12 cellular contexts compared by ENCODE assay signal in the genomic region with DNA sequence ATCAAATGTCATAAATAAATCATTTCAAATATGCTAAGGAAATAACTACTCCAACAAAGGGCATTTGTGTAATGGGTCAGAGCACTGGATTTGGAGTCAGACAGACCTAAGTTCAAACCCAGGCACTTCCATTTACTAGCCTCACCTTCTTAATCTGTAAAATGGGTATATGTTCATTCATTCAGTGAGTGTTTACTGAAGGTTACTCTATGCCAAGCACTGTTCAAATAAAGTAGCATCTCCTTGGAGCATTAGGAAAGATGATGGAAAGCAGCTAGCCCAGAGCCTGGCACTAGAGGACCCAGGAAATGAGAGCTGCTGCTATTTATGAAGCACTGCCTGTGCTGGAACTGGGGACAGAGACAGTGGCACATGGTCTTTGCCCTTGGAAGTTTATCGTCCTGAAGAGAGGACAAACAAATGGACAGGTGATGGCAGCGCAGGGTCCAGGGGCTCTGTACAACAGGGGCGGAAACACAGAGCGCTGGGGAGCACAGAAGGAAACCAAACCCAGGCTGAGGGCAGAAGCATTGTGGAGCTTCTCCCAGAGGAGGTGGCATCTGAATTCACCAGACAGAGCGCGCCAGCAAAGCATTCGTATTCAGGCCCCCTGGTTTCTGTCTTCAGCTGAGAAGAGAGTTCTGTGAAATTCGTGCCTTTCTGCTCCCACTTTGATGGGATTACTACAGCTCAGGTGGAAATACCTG. TPM values are rescaled to one million over a fixed set of nuclear protein-coding genes. Genes with fewer than 3 reads are reported as not detected.
DNase-seq lines count a peak whose midpoint lies in the region; ATAC-seq, FAIRE-seq and TF ChIP-seq lines count a peak whose summit lies in the region.
"Had no signal": no experiment of that assay in that cellular context is flagged by ENCODE, and none has a peak within 500 bp of the region (broad histone marks: within the 10 kb centered on the region; RNA-seq: fewer than 3 reads in every experiment).

No MANE protein-coding gene starts in this region.

- H3K9ac ChIP-seq in K562 (ENCODE audit: insufficient read depth in 1 of 2, low read depth in 2 of 2, low read length in 2 of 2) = no peak overlapping the region
- H3K9ac ChIP-seq in neuronal stem cell (ENCODE audit: low read depth, low read length, poor library complexity) = no peak overlapping the region

- no peak overlapping the region for H3K4ac ChIP-seq in neuronal stem cell (ENCODE audit: low read length)

- H2BK120ac ChIP-seq in neuronal stem cell (ENCODE audit: low read depth, low read length) = no peak overlapping the region

- TF ChIP-seq CTCF in GM23338 (conservative IDR thresholded peaks at IDR 0.05; ENCODE audit: low read depth in 2 of 2) (no peak), K562 (IDR thresholded peaks at IDR 0.05 in 2 of 3, conservative IDR thresholded peaks at IDR 0.05 in 1 of 3; ENCODE audit: insufficient read depth in 2 of 3, low read depth in 1 of 3, low read length in 3 of 3) (no peak)

- POLR2A ChIA-PET in K562 (lab: Yijun Ruan, JAX) = no interaction called here

- no peak overlapping the region for H4K8ac ChIP-seq in neuronal stem cell (ENCODE audit: low read depth, low read length)

- ATAC-seq in GM23338 = peak; percentile 37
- ATAC-seq in K562 = no peak
- ATAC-seq in HG03139 (IDR thresholded peaks at IDR 0.05; ENCODE audit: unreplicated experiment) = no peak

- H3K14ac ChIP-seq in neuronal stem cell (ENCODE audit: low read length) = no peak overlapping the region

- H3K9me3 Mint-ChIP-seq in GM23338 = no peaks in the 10 kb centered on the region
- H3K9me3 Mint-ChIP-seq: CD4-positive, alpha-beta memory T cell had no signal

- TF ChIP-seq POLR2A in K562 (conservative IDR thresholded peaks at IDR 0.05) = no peak

- H3K27ac ChIP-seq in GM23338 (ENCODE audit: low read depth) (no peak overlapping the region), K562 (ENCODE audit: extremely low read depth, low read depth, low read length) (no peak overlapping the region), neuronal stem cell (replicated peaks; ENCODE audit: low read length) (no peak overlapping the region)

- in situ Hi-C loops in K562 (cut with MboI) = loop anchor here (25.0 kb wide), 1 partner anchor 531 kb away; no protein-coding TSS in a partner anchor

- H3K27me3 ChIP-seq in GM23338 (ENCODE audit: insufficient read depth) = no peaks in the 10 kb centered on the region
- peaks cover 0 to 8% of the 10 kb centered on the region in 2 experiments; a peak in 2 of 5 replicates for H3K27me3 ChIP-seq in K562 (ENCODE audit: control insufficient read depth in 2 of 2, insufficient read depth in 2 of 2, low read length in 2 of 2)
- peaks cover 0 to 16% (median 3%) of the 10 kb centered on the region in 3 experiments for H3K27me3 ChIP-seq in neuronal stem cell (ENCODE audit: control insufficient read depth in 3 of 3, insufficient read depth in 3 of 3, low read depth in 1 of 3, low read length in 3 of 3)

- no peak overlapping the region for H2BK15ac ChIP-seq in neuronal stem cell (ENCODE audit: low read length)

- H3K9me3 ChIP-seq in K562 (replicated peaks; ENCODE audit: control insufficient read depth, insufficient read depth, low read depth, low read length) (no peaks in the 10 kb centered on the region), neuronal stem cell (replicated peaks in 1 of 2; ENCODE audit: control insufficient read depth in 2 of 2, insufficient read depth in 1 of 2, low read depth in 1 of 2, low read length in 2 of 2) (peaks cover 0 to 1% of the 10 kb centered on the region in 2 donors)

- peak overlapping the region; percentile 97 for H2AFZ ChIP-seq in GM23338
- H2AFZ ChIP-seq in K562 (ENCODE audit: low read depth, low read length) = no peak overlapping the region
- H2AFZ ChIP-seq in neuronal stem cell (ENCODE audit: low read length) = peak overlapping the region; percentile 57

- no peak overlapping the region for H3K4me3 ChIP-seq in GM23338
- no peak overlapping the region for H3K4me3 ChIP-seq in K562
- H3K4me3 ChIP-seq in neuronal stem cell (ENCODE audit: low read length in 2 of 2) = no peak overlapping the region
- H3K4me3 ChIP-seq: GM12878 had no signal

- H3K4me3 Mint-ChIP-seq in GM23338 = no peak overlapping the region
- H3K4me3 Mint-ChIP-seq: CD4-positive, alpha-beta memory T cell had no signal

- DNase-seq in GM23338 (ENCODE audit: low spot score) (peak; percentile 10), NCI-H146 (lab: John Stamatoyannopoulos, UW) (peak; percentile 73), K562 (ENCODE audit: extremely low read depth in 1 of 4, low spot score in 3 of 4) (no peak), neuronal stem cell (ENCODE audit: low spot score) (no peak), COLO829 (ENCODE audit: low spot score) (no peak), NCI-H510A treated with DMSO at 0.1 percent for 48 hours (lab: John Stamatoyannopoulos, UW) (no peak)
- DNase-seq: NCI-H1436 treated with DMSO at 0.1 percent for 48 hours; NCI-H2081 treated with DMSO at 0.1 percent for 48 hours; NK-92 treated with Interleukin-12 subunit alpha and Interleukin-12 subunit beta, amount 100 ng/mL, for 24 hours had no signal

- no peaks in the 10 kb centered on the region for H3K79me1 ChIP-seq in neuronal stem cell (ENCODE audit: low read depth, low read length)

- no peak overlapping the region for H2BK5ac ChIP-seq in neuronal stem cell (ENCODE audit: low read length)

- no peak overlapping the region for H3K27ac Mint-ChIP-seq in GM23338
- H3K27ac Mint-ChIP-seq: CD4-positive, alpha-beta memory T cell had no signal

- no peaks in the 10 kb centered on the region for H3K4me1 ChIP-seq in GM23338 (ENCODE audit: insufficient read depth)
- H3K4me1 ChIP-seq in K562 (replicated peaks in 1 of 2; ENCODE audit: control insufficient read depth in 2 of 2, insufficient read depth in 2 of 2, low read length in 2 of 2) = no peaks in the 10 kb centered on the region
- no peaks in the 10 kb centered on the region for H3K4me1 ChIP-seq in neuronal stem cell (ENCODE audit: control insufficient read depth in 2 of 2, insufficient read depth in 1 of 2, low read depth in 1 of 2, low read length in 2 of 2)

- no peaks in the 10 kb centered on the region for H3F3A ChIP-seq in GM23338 (replicated peaks; ENCODE audit: low read depth)

- no peaks in the 10 kb centered on the region for H3K36me3 ChIP-seq in GM23338 (ENCODE audit: insufficient read depth)
- no peaks in the 10 kb centered on the region for H3K36me3 ChIP-seq in K562 (ENCODE audit: control insufficient read depth, insufficient read depth, low read length)
- no peaks in the 10 kb centered on the region for H3K36me3 ChIP-seq in neuronal stem cell (replicated peaks in 1 of 2; ENCODE audit: control insufficient read depth in 2 of 2, insufficient read depth in 2 of 2, low read length in 2 of 2)

- H3K27me3 Mint-ChIP-seq in GM23338 (ENCODE audit: insufficient read depth, low read depth, poor library complexity) = peaks cover 7% of the 10 kb centered on the region

- BruUV-seq in K562 (replicated peaks; lab: Mats Ljungman, UMichigan) = no TSS peak

- no peaks in the 10 kb centered on the region for H3K9me1 ChIP-seq in K562 (ENCODE audit: control insufficient read depth, insufficient read depth, low read length)

- H3K36me3 Mint-ChIP-seq in GM23338 (ENCODE audit: low read depth) = no peaks in the 10 kb centered on the region
- H3K36me3 Mint-ChIP-seq: CD4-positive, alpha-beta memory T cell had no signal

- H4K20me1 ChIP-seq in GM23338 (replicated peaks; ENCODE audit: insufficient read depth) = no peaks in the 10 kb centered on the region
- no peaks in the 10 kb centered on the region; the same call in 1 of the 2 replicates for H4K20me1 ChIP-seq in K562 (replicated peaks; ENCODE audit: control insufficient read depth, insufficient read depth, low read length)

- TF ChIP-seq EP300 in K562 (IDR thresholded peaks at IDR 0.05; ENCODE audit: low read length) = no peak

- H2BK12ac ChIP-seq in neuronal stem cell (ENCODE audit: low read length) = no peak overlapping the region

- 1% methylated on average over 8 of the region's 8 CpGs for WGBS in K562 (ENCODE audit: insufficient coverage, low coverage, missing lambda C conversion rate)
- WGBS in neuronal stem cell (ENCODE audit: extremely low coverage in 2 of 2, insufficient read length in 2 of 2, insufficient replicate concordance in 1 of 2), 2 donors = no CpG with 5 or more reads among the region's 8 CpGs

- H3K18ac ChIP-seq in neuronal stem cell (ENCODE audit: low read length) = no peak overlapping the region

- 0 out of 2 replicates have a peak, but pooled peaks cover 6% of the 10 kb centered on the region for H3K9me2 ChIP-seq in GM23338 (ENCODE audit: insufficient read depth)

- peaks cover 8% of the 10 kb centered on the region for H3K4me1 Mint-ChIP-seq in GM23338
- H3K4me1 Mint-ChIP-seq: CD4-positive, alpha-beta memory T cell had no signal

- H3K79me2 ChIP-seq in GM23338 (replicated peaks; ENCODE audit: insufficient read depth) = no peaks in the 10 kb centered on the region
- no peaks in the 10 kb centered on the region for H3K79me2 ChIP-seq in K562 (ENCODE audit: control insufficient read depth, insufficient read depth, low read length)

- no peak for FAIRE-seq in K562 (lab: Jason Lieb, UNC)

- no peak for TF ChIP-seq RAD21 in K562 (CRISPR knock-in tag; conservative IDR thresholded peaks at IDR 0.05 in 1 of 2, IDR thresholded peaks at IDR 0.05 in 1 of 2)

- intact Hi-C loops in K562 (cut with micrococcal nuclease) = no loop called here

- no peak overlapping the region for H3K23ac ChIP-seq in neuronal stem cell (ENCODE audit: low read depth, low read length, poor library complexity)

- H3K4me2 ChIP-seq in GM23338 = no peak overlapping the region
- H3K4me2 ChIP-seq in K562 (ENCODE audit: insufficient read depth, low read length) = no peak overlapping the region
- no peak overlapping the region for H3K4me2 ChIP-seq in neuronal stem cell (ENCODE audit: insufficient read depth, low read length, poor library complexity, severe bottlenecking)

- CTCF ChIA-PET in K562 (lab: Yijun Ruan, JAX; ENCODE audit: low intra/inter-chr PET ratio) = interaction anchor here (1.2 kb wide), 1 partner anchor 278 kb away, joined by 3 read pairs; no protein-coding TSS in a partner anchor

- H4K91ac ChIP-seq in neuronal stem cell (ENCODE audit: low read depth, low read length, poor library complexity) = no peak overlapping the region

- no peak overlapping the region for H2AK5ac ChIP-seq in neuronal stem cell (ENCODE audit: low read depth, low read length)

RNA-seq across cellular contexts. Expression of gene TM4SF4, which starts 19.0 kb away (rescaled TPM):
- not detected in 2 replicates for total RNA-seq in GM23338 (2014; rRNA removed; shearing (Covaris generic))
- polyA plus RNA-seq in GM23338 (2016; fragmentation: Nextera tagmentation; extraction: Ambion mirVana) (not detected in 2 replicates), K562 (2011; rRNA removed) (not detected in 2 replicates), K562 (2014; fragmentation: Illumina TruSeq; extraction: Trizol) (not detected in 2 replicates), K562 (2014; fragmentation: Nextera tagmentation; extraction: Ambion mirVana) (not detected), K562 (2014; rRNA removed) (not detected in 2 replicates)
- total RNA-seq in K562 (2011; cell fraction: chromatin; rRNA removed; ENCODE audit: low replicate concordance) = not detected in 2 replicates
- not detected in 2 replicates for total RNA-seq in K562 (2011; cell fraction: nucleolus; rRNA removed)
- not detected in 2 replicates for total RNA-seq in K562 (2011; cell fraction: nucleoplasm; rRNA removed)
- total RNA-seq in K562 (2014; rRNA removed) (not detected in 2 replicates), K562 (2014; rRNA removed; fragmentation: Illumina TruSeq; extraction: Trizol) (not detected in 2 replicates), K562 (2015; rRNA removed; fragmentation: Illumina TruSeq; extraction: Trizol) (not detected in 2 replicates), K562 (2021) (0.31 and 0.81 TPM in 2 replicates)
- polyA plus RNA-seq in K562 (2011; cell fraction: cytosol; rRNA removed) = not detected in 2 replicates
- not detected in 2 replicates for polyA plus RNA-seq in K562 (2011; cell fraction: nucleus; rRNA removed)
- polyA plus RNA-seq in K562 (2012) = not detected in 2 replicates
- not detected in 2 replicates for polyA minus RNA-seq in K562 (2011; rRNA and poly(A)+ RNA removed)
- not detected in 2 replicates for polyA minus RNA-seq in K562 (2011; cell fraction: cytosol; rRNA and poly(A)+ RNA removed)
- not detected in 2 replicates for polyA minus RNA-seq in K562 (2011; cell fraction: nucleus; rRNA and poly(A)+ RNA removed)
- polyA plus RNA-seq in neuronal stem cell (2013, experiment 1 of 2) = not detected
- polyA plus RNA-seq in neuronal stem cell (2013, experiment 2 of 2) = not detected
- total RNA-seq: CD4-positive, alpha-beta memory T cell had no signal
- polyA plus RNA-seq: CD4-positive, alpha-beta memory T cell had no signal

Comparison
In these comparisons a context has a peak if more than half of its experiments do, and no peak if none do; other contexts are left out.
1. DNase-seq: peak in GM23338 (single experiment) and NCI-H146 (single experiment); none in K562 (0 of 4), neuronal stem cell (single experiment), COLO829 (single experiment) and NCI-H510A treated with DMSO at 0.1 percent for 48 hours (single experiment).